Comparison of ENCODE assay signal across 1 cellular context in the genomic region with DNA sequence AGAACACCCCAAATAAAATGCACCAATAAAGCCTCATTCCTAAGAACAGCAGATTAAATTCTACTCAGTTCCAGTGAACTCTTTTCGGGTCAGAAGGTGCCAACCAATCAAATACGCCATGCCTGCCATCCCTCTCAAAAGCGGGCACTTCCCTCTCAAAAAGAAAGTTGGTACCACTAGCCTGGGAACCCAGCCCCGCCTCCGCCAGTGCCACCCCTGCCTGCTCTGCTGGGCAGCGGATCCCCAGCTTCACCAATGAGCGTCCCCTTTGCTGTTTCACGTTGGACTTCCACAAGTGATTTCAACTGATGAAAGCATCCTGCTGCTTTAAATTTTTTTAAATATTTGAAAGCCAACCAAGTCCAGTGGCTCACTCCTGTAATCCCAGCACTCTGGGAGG.
TF ChIP-seq lines count a peak whose summit lies in the region.

No MANE protein-coding gene starts in this region.

TF ChIP-seq in GM23338, 12 proteins besides CTCF, POLR2A, EP300 and RAD21 (continued from another document):
- no peak for TF ChIP-seq ZNF331 (CRISPR knock-in tag; IDR thresholded peaks at IDR 0.05; ENCODE audit: low read depth)
- TF ChIP-seq, protein P1, sequence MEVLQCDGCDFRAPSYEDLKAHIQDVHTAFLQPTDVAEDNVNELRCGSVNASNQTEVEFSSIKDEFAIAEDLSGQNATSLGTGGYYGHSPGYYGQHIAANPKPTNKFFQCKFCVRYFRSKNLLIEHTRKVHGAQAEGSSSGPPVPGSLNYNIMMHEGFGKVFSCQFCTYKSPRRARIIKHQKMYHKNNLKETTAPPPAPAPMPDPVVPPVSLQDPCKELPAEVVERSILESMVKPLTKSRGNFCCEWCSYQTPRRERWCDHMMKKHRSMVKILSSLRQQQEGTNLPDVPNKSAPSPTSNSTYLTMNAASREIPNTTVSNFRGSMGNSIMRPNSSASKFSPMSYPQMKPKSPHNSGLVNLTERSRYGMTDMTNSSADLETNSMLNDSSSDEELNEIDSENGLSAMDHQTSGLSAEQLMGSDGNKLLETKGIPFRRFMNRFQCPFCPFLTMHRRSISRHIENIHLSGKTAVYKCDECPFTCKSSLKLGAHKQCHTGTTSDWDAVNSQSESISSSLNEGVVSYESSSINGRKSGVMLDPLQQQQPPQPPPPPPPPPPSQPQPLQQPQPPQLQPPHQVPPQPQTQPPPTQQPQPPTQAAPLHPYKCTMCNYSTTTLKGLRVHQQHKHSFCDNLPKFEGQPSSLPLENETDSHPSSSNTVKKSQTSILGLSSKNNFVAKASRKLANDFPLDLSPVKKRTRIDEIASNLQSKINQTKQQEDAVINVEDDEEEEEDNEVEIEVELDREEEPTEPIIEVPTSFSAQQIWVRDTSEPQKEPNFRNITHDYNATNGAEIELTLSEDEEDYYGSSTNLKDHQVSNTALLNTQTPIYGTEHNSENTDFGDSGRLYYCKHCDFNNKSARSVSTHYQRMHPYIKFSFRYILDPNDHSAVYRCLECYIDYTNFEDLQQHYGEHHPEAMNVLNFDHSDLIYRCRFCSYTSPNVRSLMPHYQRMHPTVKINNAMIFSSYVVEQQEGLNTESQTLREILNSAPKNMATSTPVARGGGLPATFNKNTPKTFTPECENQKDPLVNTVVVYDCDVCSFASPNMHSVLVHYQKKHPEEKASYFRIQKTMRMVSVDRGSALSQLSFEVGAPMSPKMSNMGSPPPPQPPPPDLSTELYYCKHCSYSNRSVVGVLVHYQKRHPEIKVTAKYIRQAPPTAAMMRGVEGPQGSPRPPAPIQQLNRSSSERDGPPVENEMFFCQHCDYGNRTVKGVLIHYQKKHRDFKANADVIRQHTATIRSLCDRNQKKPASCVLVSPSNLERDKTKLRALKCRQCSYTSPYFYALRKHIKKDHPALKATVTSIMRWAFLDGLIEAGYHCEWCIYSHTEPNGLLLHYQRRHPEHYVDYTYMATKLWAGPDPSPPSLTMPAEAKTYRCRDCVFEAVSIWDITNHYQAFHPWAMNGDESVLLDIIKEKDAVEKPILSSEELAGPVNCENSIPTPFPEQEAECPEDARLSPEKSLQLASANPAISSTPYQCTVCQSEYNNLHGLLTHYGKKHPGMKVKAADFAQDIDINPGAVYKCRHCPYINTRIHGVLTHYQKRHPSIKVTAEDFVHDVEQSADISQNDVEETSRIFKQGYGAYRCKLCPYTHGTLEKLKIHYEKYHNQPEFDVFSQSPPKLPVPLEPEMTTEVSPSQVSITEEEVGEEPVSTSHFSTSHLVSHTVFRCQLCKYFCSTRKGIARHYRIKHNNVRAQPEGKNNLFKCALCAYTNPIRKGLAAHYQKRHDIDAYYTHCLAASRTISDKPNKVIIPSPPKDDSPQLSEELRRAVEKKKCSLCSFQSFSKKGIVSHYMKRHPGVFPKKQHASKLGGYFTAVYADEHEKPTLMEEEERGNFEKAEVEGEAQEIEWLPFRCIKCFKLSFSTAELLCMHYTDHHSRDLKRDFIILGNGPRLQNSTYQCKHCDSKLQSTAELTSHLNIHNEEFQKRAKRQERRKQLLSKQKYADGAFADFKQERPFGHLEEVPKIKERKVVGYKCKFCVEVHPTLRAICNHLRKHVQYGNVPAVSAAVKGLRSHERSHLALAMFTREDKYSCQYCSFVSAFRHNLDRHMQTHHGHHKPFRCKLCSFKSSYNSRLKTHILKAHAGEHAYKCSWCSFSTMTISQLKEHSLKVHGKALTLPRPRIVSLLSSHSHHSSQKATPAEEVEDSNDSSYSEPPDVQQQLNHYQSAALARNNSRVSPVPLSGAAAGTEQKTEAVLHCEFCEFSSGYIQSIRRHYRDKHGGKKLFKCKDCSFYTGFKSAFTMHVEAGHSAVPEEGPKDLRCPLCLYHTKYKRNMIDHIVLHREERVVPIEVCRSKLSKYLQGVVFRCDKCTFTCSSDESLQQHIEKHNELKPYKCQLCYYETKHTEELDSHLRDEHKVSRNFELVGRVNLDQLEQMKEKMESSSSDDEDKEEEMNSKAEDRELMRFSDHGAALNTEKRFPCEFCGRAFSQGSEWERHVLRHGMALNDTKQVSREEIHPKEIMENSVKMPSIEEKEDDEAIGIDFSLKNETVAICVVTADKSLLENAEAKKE (CRISPR knock-in tag; IDR thresholded peaks at IDR 0.05), result no peak
- no peak for TF ChIP-seq EZH2phosphoT487 (IDR thresholded peaks at IDR 0.05; ENCODE audit: unreplicated experiment)
